In the genomic region with DNA sequence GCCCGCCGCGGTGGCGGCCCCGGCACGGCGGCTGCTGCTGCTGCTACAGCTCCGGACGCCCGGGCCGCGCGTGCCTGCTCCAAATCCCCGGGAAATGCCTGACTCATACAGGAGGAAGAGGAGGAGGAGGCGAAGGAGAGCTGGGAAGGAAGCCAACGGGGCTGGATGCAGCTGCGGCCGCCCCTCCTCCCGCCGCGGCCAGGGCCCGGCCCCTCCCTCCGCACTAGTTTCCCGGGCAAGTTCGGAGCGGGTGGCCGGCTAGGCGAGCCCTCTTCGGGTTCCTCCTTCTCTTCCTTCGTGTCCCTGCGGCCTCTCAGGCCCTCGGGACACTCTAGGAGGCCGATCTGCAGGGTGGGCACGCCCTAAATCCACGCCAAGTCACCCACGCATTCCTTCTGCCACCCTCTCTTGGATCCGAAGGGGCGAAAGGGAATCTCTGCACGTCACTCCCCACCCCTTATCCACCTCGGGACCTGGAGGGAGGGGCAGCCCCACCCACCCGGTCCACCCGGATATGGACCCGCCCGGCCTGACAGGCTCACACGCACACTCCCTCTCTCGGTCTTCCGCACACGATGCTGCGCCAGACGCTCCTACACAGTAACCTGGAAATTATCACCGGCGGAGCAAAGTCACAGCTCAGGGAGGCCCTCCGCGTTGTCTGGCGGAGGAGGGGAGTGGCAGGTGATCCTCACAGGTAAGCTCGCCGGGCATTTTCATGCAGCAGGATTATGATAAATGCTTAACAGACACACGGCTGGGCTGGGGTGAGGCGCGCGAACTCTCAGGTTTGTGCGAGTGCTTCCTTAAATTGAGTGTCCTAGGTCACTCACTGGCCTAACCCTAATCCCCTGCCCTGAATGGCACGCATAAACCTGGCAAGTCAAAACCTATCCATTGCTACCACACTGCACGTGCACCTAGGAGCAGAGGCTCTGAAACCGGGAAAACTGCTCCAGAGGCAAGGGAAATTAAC, we compare ENCODE assay signal across 1 cellular context.
TF ChIP-seq lines count a peak whose summit lies in the region.

A gene with protein sequence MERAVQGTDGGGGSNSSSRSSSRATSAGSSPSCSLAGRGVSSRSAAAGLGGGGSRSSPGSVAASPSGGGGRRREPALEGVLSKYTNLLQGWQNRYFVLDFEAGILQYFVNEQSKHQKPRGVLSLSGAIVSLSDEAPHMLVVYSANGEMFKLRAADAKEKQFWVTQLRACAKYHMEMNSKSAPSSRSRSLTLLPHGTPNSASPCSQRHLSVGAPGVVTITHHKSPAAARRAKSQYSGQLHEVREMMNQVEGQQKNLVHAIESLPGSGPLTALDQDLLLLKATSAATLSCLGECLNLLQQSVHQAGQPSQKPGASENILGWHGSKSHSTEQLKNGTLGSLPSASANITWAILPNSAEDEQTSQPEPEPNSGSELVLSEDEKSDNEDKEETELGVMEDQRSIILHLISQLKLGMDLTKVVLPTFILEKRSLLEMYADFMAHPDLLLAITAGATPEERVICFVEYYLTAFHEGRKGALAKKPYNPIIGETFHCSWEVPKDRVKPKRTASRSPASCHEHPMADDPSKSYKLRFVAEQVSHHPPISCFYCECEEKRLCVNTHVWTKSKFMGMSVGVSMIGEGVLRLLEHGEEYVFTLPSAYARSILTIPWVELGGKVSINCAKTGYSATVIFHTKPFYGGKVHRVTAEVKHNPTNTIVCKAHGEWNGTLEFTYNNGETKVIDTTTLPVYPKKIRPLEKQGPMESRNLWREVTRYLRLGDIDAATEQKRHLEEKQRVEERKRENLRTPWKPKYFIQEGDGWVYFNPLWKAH (minus strand): TSS at position 57 of the 976 bp plus-strand sequence. CDS start 83 bp downstream, outside the sequence.
A gene (plus strand): TSS at position 545 of the 976 bp plus-strand sequence. CDS start 7,330 bp downstream, outside the sequence.

TF ChIP-seq in HepG2, 621 proteins besides CTCF, POLR2A, EP300 and RAD21 (continued from another document and continues in another):
- TF ChIP-seq, protein P1, sequence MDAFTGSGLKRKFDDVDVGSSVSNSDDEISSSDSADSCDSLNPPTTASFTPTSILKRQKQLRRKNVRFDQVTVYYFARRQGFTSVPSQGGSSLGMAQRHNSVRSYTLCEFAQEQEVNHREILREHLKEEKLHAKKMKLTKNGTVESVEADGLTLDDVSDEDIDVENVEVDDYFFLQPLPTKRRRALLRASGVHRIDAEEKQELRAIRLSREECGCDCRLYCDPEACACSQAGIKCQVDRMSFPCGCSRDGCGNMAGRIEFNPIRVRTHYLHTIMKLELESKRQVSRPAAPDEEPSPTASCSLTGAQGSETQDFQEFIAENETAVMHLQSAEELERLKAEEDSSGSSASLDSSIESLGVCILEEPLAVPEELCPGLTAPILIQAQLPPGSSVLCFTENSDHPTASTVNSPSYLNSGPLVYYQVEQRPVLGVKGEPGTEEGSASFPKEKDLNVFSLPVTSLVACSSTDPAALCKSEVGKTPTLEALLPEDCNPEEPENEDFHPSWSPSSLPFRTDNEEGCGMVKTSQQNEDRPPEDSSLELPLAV (CRISPR knock-in tag; conservative IDR thresholded peaks at IDR 0.05; ENCODE audit: low read depth): no peak
- 0 out of 2 replicates have a peak, but pooled peaks have one; percentile 35 for TF ChIP-seq TGIF2 (CRISPR knock-in tag; IDR thresholded peaks at IDR 0.05)
- peak; percentile 49; the same call in 1 of the 2 replicates for TF ChIP-seq KMT2B (CRISPR knock-in tag; IDR thresholded peaks at IDR 0.05)
- no peak for TF ChIP-seq ZNF496 (CRISPR knock-in tag; IDR thresholded peaks at IDR 0.05; ENCODE audit: insufficient replicate concordance)
- TF ChIP-seq SETDB1 (CRISPR knock-in tag; IDR thresholded peaks at IDR 0.05; ENCODE audit: borderline replicate concordance): no peak
- TF ChIP-seq ZC3H4 (CRISPR knock-in tag; IDR thresholded peaks at IDR 0.05; ENCODE audit: borderline replicate concordance): no peak
- no peak for TF ChIP-seq ZNF235 (CRISPR knock-in tag; IDR thresholded peaks at IDR 0.05; ENCODE audit: borderline replicate concordance)
- TF ChIP-seq HDAC1 (CRISPR knock-in tag; IDR thresholded peaks at IDR 0.05): no peak; the same call in 1 of the 2 replicates
- no peak for TF ChIP-seq RARA (CRISPR knock-in tag; IDR thresholded peaks at IDR 0.05)
- TF ChIP-seq KDM4B (CRISPR knock-in tag; IDR thresholded peaks at IDR 0.05): no peak
- no peak for TF ChIP-seq ATM (IDR thresholded peaks at IDR 0.05; ENCODE audit: borderline replicate concordance)
- TF ChIP-seq, protein P2, sequence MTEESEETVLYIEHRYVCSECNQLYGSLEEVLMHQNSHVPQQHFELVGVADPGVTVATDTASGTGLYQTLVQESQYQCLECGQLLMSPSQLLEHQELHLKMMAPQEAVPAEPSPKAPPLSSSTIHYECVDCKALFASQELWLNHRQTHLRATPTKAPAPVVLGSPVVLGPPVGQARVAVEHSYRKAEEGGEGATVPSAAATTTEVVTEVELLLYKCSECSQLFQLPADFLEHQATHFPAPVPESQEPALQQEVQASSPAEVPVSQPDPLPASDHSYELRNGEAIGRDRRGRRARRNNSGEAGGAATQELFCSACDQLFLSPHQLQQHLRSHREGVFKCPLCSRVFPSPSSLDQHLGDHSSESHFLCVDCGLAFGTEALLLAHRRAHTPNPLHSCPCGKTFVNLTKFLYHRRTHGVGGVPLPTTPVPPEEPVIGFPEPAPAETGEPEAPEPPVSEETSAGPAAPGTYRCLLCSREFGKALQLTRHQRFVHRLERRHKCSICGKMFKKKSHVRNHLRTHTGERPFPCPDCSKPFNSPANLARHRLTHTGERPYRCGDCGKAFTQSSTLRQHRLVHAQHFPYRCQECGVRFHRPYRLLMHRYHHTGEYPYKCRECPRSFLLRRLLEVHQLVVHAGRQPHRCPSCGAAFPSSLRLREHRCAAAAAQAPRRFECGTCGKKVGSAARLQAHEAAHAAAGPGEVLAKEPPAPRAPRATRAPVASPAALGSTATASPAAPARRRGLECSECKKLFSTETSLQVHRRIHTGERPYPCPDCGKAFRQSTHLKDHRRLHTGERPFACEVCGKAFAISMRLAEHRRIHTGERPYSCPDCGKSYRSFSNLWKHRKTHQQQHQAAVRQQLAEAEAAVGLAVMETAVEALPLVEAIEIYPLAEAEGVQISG (CRISPR knock-in tag; IDR thresholded peaks at IDR 0.05): peak; percentile 50; the same call in 1 of the 2 replicates
- peak; percentile 62 for TF ChIP-seq HDAC2 (CRISPR knock-in tag; IDR thresholded peaks at IDR 0.05)
- no peak for TF ChIP-seq ZNF441 (CRISPR knock-in tag; IDR thresholded peaks at IDR 0.05; ENCODE audit: borderline replicate concordance)
- TF ChIP-seq ZFYVE20 (CRISPR knock-in tag; IDR thresholded peaks at IDR 0.05; ENCODE audit: borderline replicate concordance, low read depth): no peak
- TF ChIP-seq NFRKB (IDR thresholded peaks at IDR 0.05): no peak
- TF ChIP-seq PHF8 (CRISPR knock-in tag; IDR thresholded peaks at IDR 0.05): peak; percentile 62
- TF ChIP-seq CHD2 (IDR thresholded peaks at IDR 0.05; ENCODE audit: low read depth, low read length): no peak
- TF ChIP-seq, protein P3, sequence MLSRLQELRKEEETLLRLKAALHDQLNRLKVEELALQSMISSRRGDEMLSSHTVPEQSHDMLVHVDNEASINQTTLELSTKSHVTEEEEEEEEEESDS (CRISPR knock-in tag; IDR thresholded peaks at IDR 0.05; ENCODE audit: borderline replicate concordance): no peak
- no peak for TF ChIP-seq ZNF10 (CRISPR knock-in tag; IDR thresholded peaks at IDR 0.05; ENCODE audit: borderline replicate concordance, low read depth)
- TF ChIP-seq, protein P4, sequence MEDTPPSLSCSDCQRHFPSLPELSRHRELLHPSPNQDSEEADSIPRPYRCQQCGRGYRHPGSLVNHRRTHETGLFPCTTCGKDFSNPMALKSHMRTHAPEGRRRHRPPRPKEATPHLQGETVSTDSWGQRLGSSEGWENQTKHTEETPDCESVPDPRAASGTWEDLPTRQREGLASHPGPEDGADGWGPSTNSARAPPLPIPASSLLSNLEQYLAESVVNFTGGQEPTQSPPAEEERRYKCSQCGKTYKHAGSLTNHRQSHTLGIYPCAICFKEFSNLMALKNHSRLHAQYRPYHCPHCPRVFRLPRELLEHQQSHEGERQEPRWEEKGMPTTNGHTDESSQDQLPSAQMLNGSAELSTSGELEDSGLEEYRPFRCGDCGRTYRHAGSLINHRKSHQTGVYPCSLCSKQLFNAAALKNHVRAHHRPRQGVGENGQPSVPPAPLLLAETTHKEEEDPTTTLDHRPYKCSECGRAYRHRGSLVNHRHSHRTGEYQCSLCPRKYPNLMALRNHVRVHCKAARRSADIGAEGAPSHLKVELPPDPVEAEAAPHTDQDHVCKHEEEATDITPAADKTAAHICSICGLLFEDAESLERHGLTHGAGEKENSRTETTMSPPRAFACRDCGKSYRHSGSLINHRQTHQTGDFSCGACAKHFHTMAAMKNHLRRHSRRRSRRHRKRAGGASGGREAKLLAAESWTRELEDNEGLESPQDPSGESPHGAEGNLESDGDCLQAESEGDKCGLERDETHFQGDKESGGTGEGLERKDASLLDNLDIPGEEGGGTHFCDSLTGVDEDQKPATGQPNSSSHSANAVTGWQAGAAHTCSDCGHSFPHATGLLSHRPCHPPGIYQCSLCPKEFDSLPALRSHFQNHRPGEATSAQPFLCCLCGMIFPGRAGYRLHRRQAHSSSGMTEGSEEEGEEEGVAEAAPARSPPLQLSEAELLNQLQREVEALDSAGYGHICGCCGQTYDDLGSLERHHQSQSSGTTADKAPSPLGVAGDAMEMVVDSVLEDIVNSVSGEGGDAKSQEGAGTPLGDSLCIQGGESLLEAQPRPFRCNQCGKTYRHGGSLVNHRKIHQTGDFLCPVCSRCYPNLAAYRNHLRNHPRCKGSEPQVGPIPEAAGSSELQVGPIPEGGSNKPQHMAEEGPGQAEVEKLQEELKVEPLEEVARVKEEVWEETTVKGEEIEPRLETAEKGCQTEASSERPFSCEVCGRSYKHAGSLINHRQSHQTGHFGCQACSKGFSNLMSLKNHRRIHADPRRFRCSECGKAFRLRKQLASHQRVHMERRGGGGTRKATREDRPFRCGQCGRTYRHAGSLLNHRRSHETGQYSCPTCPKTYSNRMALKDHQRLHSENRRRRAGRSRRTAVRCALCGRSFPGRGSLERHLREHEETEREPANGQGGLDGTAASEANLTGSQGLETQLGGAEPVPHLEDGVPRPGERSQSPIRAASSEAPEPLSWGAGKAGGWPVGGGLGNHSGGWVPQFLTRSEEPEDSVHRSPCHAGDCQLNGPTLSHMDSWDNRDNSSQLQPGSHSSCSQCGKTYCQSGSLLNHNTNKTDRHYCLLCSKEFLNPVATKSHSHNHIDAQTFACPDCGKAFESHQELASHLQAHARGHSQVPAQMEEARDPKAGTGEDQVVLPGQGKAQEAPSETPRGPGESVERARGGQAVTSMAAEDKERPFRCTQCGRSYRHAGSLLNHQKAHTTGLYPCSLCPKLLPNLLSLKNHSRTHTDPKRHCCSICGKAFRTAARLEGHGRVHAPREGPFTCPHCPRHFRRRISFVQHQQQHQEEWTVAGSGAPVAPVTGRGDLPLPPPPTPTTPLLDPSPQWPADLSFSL (CRISPR knock-in tag; IDR thresholded peaks at IDR 0.05): no peak
- TF ChIP-seq, protein P5, sequence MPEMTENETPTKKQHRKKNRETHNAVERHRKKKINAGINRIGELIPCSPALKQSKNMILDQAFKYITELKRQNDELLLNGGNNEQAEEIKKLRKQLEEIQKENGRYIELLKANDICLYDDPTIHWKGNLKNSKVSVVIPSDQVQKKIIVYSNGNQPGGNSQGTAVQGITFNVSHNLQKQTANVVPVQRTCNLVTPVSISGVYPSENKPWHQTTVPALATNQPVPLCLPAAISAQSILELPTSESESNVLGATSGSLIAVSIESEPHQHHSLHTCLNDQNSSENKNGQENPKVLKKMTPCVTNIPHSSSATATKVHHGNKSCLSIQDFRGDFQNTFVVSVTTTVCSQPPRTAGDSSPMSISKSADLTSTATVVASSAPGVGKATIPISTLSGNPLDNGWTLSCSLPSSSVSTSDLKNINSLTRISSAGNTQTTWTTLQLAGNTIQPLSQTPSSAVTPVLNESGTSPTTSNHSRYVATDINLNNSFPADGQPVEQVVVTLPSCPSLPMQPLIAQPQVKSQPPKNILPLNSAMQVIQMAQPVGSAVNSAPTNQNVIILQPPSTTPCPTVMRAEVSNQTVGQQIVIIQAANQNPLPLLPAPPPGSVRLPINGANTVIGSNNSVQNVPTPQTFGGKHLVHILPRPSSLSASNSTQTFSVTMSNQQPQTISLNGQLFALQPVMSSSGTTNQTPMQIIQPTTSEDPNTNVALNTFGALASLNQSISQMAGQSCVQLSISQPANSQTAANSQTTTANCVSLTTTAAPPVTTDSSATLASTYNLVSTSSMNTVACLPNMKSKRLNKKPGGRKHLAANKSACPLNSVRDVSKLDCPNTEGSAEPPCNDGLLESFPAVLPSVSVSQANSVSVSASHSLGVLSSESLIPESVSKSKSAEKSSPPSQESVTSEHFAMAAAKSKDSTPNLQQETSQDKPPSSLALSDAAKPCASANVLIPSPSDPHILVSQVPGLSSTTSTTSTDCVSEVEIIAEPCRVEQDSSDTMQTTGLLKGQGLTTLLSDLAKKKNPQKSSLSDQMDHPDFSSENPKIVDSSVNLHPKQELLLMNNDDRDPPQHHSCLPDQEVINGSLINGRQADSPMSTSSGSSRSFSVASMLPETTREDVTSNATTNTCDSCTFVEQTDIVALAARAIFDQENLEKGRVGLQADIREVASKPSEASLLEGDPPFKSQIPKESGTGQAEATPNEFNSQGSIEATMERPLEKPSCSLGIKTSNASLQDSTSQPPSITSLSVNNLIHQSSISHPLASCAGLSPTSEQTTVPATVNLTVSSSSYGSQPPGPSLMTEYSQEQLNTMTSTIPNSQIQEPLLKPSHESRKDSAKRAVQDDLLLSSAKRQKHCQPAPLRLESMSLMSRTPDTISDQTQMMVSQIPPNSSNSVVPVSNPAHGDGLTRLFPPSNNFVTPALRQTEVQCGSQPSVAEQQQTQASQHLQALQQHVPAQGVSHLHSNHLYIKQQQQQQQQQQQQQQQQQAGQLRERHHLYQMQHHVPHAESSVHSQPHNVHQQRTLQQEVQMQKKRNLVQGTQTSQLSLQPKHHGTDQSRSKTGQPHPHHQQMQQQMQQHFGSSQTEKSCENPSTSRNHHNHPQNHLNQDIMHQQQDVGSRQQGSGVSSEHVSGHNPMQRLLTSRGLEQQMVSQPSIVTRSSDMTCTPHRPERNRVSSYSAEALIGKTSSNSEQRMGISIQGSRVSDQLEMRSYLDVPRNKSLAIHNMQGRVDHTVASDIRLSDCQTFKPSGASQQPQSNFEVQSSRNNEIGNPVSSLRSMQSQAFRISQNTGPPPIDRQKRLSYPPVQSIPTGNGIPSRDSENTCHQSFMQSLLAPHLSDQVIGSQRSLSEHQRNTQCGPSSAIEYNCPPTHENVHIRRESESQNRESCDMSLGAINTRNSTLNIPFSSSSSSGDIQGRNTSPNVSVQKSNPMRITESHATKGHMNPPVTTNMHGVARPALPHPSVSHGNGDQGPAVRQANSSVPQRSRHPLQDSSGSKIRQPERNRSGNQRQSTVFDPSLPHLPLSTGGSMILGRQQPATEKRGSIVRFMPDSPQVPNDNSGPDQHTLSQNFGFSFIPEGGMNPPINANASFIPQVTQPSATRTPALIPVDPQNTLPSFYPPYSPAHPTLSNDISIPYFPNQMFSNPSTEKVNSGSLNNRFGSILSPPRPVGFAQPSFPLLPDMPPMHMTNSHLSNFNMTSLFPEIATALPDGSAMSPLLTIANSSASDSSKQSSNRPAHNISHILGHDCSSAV (CRISPR knock-in tag; IDR thresholded peaks at IDR 0.05; ENCODE audit: borderline replicate concordance): no peak
- TF ChIP-seq ETV5 (CRISPR knock-in tag; IDR thresholded peaks at IDR 0.05; ENCODE audit: borderline replicate concordance): peak; percentile 76
